Comparison of ENCODE assay signal across 8 cellular contexts in the genomic region with DNA sequence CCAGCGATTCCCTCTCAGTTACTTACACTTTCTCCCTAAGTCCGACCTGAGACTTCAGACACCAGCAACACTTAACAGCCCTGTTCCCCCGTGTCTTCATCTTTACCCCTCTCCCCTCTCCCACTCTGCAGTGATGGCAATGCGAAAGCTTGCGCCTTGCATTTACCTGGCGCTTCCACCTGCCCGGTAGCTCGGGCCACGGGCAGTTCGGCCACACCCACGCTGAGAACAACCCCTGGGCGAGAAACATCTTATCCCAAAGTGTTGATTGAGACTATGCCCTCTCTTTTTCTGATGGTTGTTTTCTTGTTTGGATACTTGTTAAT. TPM values are rescaled to one million over a fixed set of nuclear protein-coding genes. Genes with fewer than 3 reads are reported as not detected.
A peak's percentile ranks its signal among the peaks of the same experiment; 100 is the strongest.
DNase-seq lines count a peak whose midpoint lies in the region; TF ChIP-seq lines count a peak whose summit lies in the region.

No MANE protein-coding gene starts in this region.

- no peak overlapping the region for H3K27ac Mint-ChIP-seq in activated CD4-positive, alpha-beta T cell treated with anti-CD3 and anti-CD28 coated beads, Interleukin-2, amount 10 ng/mL, durations not matched to agents 7 days and 5 days

- no peak for TF ChIP-seq RAD21 in neural cell (conservative IDR thresholded peaks at IDR 0.05)

- POLR2A ChIA-PET in activated CD4-positive, alpha-beta T cell treated with anti-CD3 and anti-CD28 coated beads, Interleukin-2, amount 10 ng/mL, durations not matched to agents 7 days and 5 days (lab: Charles Lee): no interaction called here

- no peaks in the 10 kb centered on the region for H3K79me2 ChIP-seq in neural cell (replicated peaks; ENCODE audit: insufficient read depth, low read length)

- peak overlapping the region; percentile 88 for H3K4me2 ChIP-seq in neural cell (ENCODE audit: low read length)

- no peaks in the 10 kb centered on the region for H3K9me2 ChIP-seq in neural cell (ENCODE audit: insufficient read depth, low read length)

- H3K9me3 ChIP-seq in neural cell (ENCODE audit: low read length): no peaks in the 10 kb centered on the region

- CTCF ChIA-PET in activated CD4-positive, alpha-beta T cell treated with anti-CD3 and anti-CD28 coated beads, Interleukin-2, amount 10 ng/mL, durations not matched to agents 7 days and 5 days (lab: Charles Lee): no interaction called here

- H3K36me3 Mint-ChIP-seq in activated CD4-positive, alpha-beta T cell treated with anti-CD3 and anti-CD28 coated beads, Interleukin-2, amount 10 ng/mL, durations not matched to agents 7 days and 5 days (ENCODE audit: low read depth): peaks cover 4% of the 10 kb centered on the region

- H3K27me3 Mint-ChIP-seq in activated CD4-positive, alpha-beta T cell treated with anti-CD3 and anti-CD28 coated beads, Interleukin-2, amount 10 ng/mL, durations not matched to agents 7 days and 5 days: peaks cover 3% of the 10 kb centered on the region

- DNase-seq in activated CD4-positive, alpha-beta T cell treated with anti-CD3 and anti-CD28 coated beads, Interleukin-2, amount 10 ng/mL, durations not matched to agents 7 days and 5 days: peak; percentile 8
- DNase-seq in activated CD4-positive, alpha-beta T cell treated with anti-CD3 and anti-CD28 coated beads, Interleukin-2, amount 50 U/mL, for 48 hours: no peak
- peak; percentile 15 for DNase-seq in LoVo (ENCODE audit: low spot score)
- no peak for DNase-seq in T1000 (lab: John Stamatoyannopoulos, UW)
- DNase-seq in NCI-H2227 treated with DMSO at 0.1 percent for 48 hours (lab: John Stamatoyannopoulos, UW): no peak
- DNase-seq in Ammon's horn (ENCODE audit: low spot score): no peak

- H3K36me3 ChIP-seq in neural cell (ENCODE audit: insufficient read depth, low read length): no peaks in the 10 kb centered on the region

- no peaks in the 10 kb centered on the region for H4K20me1 ChIP-seq in neural cell (ENCODE audit: insufficient read depth)

- H2AFZ ChIP-seq in neural cell (ENCODE audit: low read depth, low read length): peak overlapping the region; percentile 66

- no peak for TF ChIP-seq CTCF in neural cell (IDR thresholded peaks at IDR 0.05; ENCODE audit: poor library complexity, severe bottlenecking)

- peaks cover 7% of the 10 kb centered on the region for H3K4me1 Mint-ChIP-seq in activated CD4-positive, alpha-beta T cell treated with anti-CD3 and anti-CD28 coated beads, Interleukin-2, amount 10 ng/mL, durations not matched to agents 7 days and 5 days

- H3K27ac ChIP-seq in cingulate gyrus (ENCODE audit: low read depth, low read length) (peak overlapping the region; percentile 80), neural cell (ENCODE audit: low read length) (peak overlapping the region; percentile 67)

- no peaks in the 10 kb centered on the region for H3K9me3 Mint-ChIP-seq in activated CD4-positive, alpha-beta T cell treated with anti-CD3 and anti-CD28 coated beads, Interleukin-2, amount 10 ng/mL, durations not matched to agents 7 days and 5 days

- peak overlapping the region; percentile 88 for H3K4me3 ChIP-seq in neural cell (ENCODE audit: low read length)

- H3F3A ChIP-seq in neural cell (ENCODE audit: insufficient read depth, low read length, poor library complexity, severe bottlenecking): no peaks in the 10 kb centered on the region

- no peaks in the 10 kb centered on the region for H3K27me3 ChIP-seq in neural cell (ENCODE audit: insufficient read depth, low read depth, low read length)

- TF ChIP-seq EP300 in neural cell (conservative IDR thresholded peaks at IDR 0.05; ENCODE audit: poor library complexity, severe bottlenecking): no peak

- H3K4me3 Mint-ChIP-seq in activated CD4-positive, alpha-beta T cell treated with anti-CD3 and anti-CD28 coated beads, Interleukin-2, amount 10 ng/mL, durations not matched to agents 7 days and 5 days: no peak overlapping the region

- H3K9ac ChIP-seq in neural cell (ENCODE audit: low read length): peak overlapping the region; percentile 74

TF ChIP-seq in neural cell, 6 proteins besides CTCF, POLR2A, EP300 and RAD21:
- TF ChIP-seq, protein P1, sequence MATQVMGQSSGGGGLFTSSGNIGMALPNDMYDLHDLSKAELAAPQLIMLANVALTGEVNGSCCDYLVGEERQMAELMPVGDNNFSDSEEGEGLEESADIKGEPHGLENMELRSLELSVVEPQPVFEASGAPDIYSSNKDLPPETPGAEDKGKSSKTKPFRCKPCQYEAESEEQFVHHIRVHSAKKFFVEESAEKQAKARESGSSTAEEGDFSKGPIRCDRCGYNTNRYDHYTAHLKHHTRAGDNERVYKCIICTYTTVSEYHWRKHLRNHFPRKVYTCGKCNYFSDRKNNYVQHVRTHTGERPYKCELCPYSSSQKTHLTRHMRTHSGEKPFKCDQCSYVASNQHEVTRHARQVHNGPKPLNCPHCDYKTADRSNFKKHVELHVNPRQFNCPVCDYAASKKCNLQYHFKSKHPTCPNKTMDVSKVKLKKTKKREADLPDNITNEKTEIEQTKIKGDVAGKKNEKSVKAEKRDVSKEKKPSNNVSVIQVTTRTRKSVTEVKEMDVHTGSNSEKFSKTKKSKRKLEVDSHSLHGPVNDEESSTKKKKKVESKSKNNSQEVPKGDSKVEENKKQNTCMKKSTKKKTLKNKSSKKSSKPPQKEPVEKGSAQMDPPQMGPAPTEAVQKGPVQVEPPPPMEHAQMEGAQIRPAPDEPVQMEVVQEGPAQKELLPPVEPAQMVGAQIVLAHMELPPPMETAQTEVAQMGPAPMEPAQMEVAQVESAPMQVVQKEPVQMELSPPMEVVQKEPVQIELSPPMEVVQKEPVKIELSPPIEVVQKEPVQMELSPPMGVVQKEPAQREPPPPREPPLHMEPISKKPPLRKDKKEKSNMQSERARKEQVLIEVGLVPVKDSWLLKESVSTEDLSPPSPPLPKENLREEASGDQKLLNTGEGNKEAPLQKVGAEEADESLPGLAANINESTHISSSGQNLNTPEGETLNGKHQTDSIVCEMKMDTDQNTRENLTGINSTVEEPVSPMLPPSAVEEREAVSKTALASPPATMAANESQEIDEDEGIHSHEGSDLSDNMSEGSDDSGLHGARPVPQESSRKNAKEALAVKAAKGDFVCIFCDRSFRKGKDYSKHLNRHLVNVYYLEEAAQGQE (IDR thresholded peaks at IDR 0.05; ENCODE audit: borderline replicate concordance): no peak
- TF ChIP-seq SMC3 (conservative IDR thresholded peaks at IDR 0.05; ENCODE audit: poor library complexity) (no peak), POLR2AphosphoS5 (IDR thresholded peaks at IDR 0.05) (no peak), MXI1 (conservative IDR thresholded peaks at IDR 0.05; ENCODE audit: poor library complexity, severe bottlenecking) (no peak), EZH2 (IDR thresholded peaks at IDR 0.05; ENCODE audit: borderline replicate concordance, insufficient read depth, low read length, poor library complexity, severe bottlenecking) (no peak), TAF1 (IDR thresholded peaks at IDR 0.05; ENCODE audit: low read depth) (no peak)
TF ChIP-seq in neural cell: peak in this region for 0.

RNA-seq across cellular contexts. Expression of a gene that starts 0.6 kb away (rescaled TPM):
- 10 to 100 TPM; 48.6 to 52.5 TPM for total RNA-seq in activated CD4-positive, alpha-beta T cell treated with anti-CD3 and anti-CD28 coated beads, Interleukin-2, amount 10 ng/mL, durations not matched to agents 7 days and 5 days
- polyA plus RNA-seq in neural cell: 90.5 and 92.5 TPM in 2 replicates
- 66.0 and 74.6 TPM in 2 replicates for polyA minus RNA-seq in neural cell

Comparison
In these comparisons a context has a peak if more than half of its experiments do, and no peak if none do; other contexts are left out.
1. DNase-seq: peak in activated CD4-positive, alpha-beta T cell treated with anti-CD3 and anti-CD28 coated beads, Interleukin-2, amount 10 ng/mL, durations not matched to agents 7 days and 5 days (single experiment) and LoVo (single experiment); none in activated CD4-positive, alpha-beta T cell treated with anti-CD3 and anti-CD28 coated beads, Interleukin-2, amount 50 U/mL, for 48 hours (0 of 2), T1000 (single experiment), NCI-H2227 treated with DMSO at 0.1 percent for 48 hours (single experiment) and Ammon's horn (single experiment).